7 cellular contexts compared by ENCODE assay signal in genomic region chr12:31896514-31897039, GRCh38.
A peak's percentile ranks its signal among the peaks of the same experiment; 100 is the strongest.
DNase-seq lines count a peak whose midpoint lies in the region; ATAC-seq and TF ChIP-seq lines count a peak whose summit lies in the region.

No MANE protein-coding gene starts in this region.

- H3K9me3 ChIP-seq in colonic mucosa (no peaks in the 10 kb centered on the region), MG63 (no peaks in the 10 kb centered on the region)

- peak overlapping the region; percentile 62 for H3K27ac ChIP-seq in colonic mucosa

- no peak overlapping the region for H3K9ac ChIP-seq in colonic mucosa (ENCODE audit: low read depth in 2 of 2, low read length in 2 of 2)

- H3K27me3 ChIP-seq in colonic mucosa (no peaks in the 10 kb centered on the region), MG63 (no peaks in the 10 kb centered on the region)

- peak; percentile 97 for ATAC-seq in GM19455 (IDR thresholded peaks at IDR 0.05; ENCODE audit: unreplicated experiment)
- peak; percentile 95 for ATAC-seq in HG03457 (IDR thresholded peaks at IDR 0.05; ENCODE audit: unreplicated experiment)
- peak; percentile 38 for ATAC-seq in sciatic nerve

- no peaks in the 10 kb centered on the region for H3K4me1 ChIP-seq in colonic mucosa

- DNase-seq in activated CD4-positive, CD25-positive, alpha-beta regulatory T cell treated with anti-CD3 and anti-CD28 coated beads, Interleukin-2, amount 50 U/mL, for 16 hours (ENCODE audit: low read depth, low spot score), result peak; percentile 74
- DNase-seq in colonic mucosa (peak; percentile 63), sciatic nerve (ENCODE audit: low spot score) (no peak), DMS53 treated with DMSO at 0.1 percent for 48 hours (lab: John Stamatoyannopoulos, UW; ENCODE audit: unreplicated experiment) (no peak), MG63 (no peak)

- H3K4me3 ChIP-seq in colonic mucosa (no peak overlapping the region), MG63 (no peak overlapping the region)

- H3K36me3 ChIP-seq in colonic mucosa, result no peaks in the 10 kb centered on the region
- no peaks in the 10 kb centered on the region for H3K36me3 ChIP-seq in MG63

- no peak for TF ChIP-seq CTCF in colonic mucosa (IDR thresholded peaks at IDR 0.05)

- intact Hi-C loops in colonic mucosa (cut with DNase I), result no loop called here
- intact Hi-C loops in sciatic nerve (cut with DNase I), result no loop called here

Comparison
In these comparisons a context has a peak if more than half of its experiments do, and no peak if none do; other contexts are left out.
1. ATAC-seq: peak in every context shown above with its lines; median percentile 97 in GM19455; 95 in HG03457; 38 in sciatic nerve.
2. DNase-seq: peak in activated CD4-positive, CD25-positive, alpha-beta regulatory T cell treated with anti-CD3 and anti-CD28 coated beads, Interleukin-2, amount 50 U/mL, for 16 hours (single experiment) and colonic mucosa (single experiment); none in sciatic nerve (single experiment), DMS53 treated with DMSO at 0.1 percent for 48 hours (single experiment) and MG63 (single experiment).